In the genomic region with DNA sequence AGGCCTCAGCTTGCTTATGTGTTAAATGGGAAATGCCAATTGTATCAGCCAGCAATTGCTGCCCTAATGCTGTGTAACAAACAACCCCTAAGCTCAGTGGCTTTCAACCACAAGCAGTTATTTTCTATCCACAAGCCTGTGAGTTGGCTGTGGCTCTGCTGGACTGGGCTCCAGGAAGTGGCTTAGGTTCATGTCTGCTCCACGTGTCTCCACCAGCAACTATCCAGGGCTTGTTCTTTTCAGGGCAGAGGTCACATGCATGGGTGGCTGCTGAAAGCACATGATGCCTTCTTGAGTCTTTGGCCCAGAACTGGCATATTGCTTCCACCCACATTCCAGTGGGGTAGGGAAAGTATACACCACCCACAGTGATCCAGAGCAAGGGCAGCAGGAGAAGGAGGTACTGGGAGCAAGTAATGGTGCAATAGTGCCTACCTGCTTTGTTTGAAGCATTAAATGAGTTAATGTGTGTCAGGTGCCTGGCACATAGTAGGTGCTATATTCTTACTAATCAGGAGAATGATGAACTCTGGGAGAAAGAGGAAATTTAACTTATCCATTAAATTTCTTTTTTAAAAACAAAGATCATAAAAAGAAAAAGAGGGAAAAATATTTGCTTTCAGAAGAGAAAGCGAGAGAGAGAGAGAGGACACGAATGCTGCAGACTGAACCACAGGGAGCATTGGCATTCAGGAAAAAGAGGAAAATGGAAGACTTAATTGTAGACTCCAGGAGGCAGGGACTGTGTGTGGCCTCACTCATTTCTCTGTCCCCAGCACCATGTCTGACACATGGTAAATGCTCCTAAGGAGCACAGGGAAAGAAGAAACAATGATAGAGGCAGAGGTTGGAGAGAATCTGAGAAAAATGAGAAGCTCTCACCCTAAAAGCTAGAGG, we compare ENCODE assay signal across 18 cellular contexts. TPM values are rescaled to one million over a fixed set of nuclear protein-coding genes. Genes with fewer than 3 reads are reported as not detected.
A peak's percentile ranks its signal among the peaks of the same experiment; 100 is the strongest.
DNase-seq lines count a peak whose midpoint lies in the region; FAIRE-seq and TF ChIP-seq lines count a peak whose summit lies in the region.
"Had no signal": no experiment of that assay in that cellular context is flagged by ENCODE, and none has a peak within 500 bp of the region (broad histone marks: within the 10 kb centered on the region; RNA-seq: fewer than 3 reads in every experiment).

No MANE protein-coding gene starts in this region.

- H3K4me3 ChIP-seq in HEK293 (ENCODE audit: low read depth, low read length) (no peak overlapping the region), astrocyte (ENCODE audit: insufficient read depth, low read depth, low read length) (no peak overlapping the region), adrenal gland (no peak overlapping the region), WERI-Rb-1 (ENCODE audit: low read depth, low read length) (no peak overlapping the region)
- H3K4me3 ChIP-seq: lung, tibial nerve had no signal

- no peak for TF ChIP-seq CTCF in HEK293 (tag by site-specific recombination; IDR thresholded peaks at IDR 0.05)
- no peak for TF ChIP-seq CTCF in astrocyte (IDR thresholded peaks at IDR 0.05; ENCODE audit: insufficient read depth, low read depth, low read length)
- no peak for TF ChIP-seq CTCF in adrenal gland (IDR thresholded peaks at IDR 0.05)
- TF ChIP-seq CTCF in WERI-Rb-1 (IDR thresholded peaks at IDR 0.05; ENCODE audit: low read depth, low read length): no peak

- WGBS in adrenal gland, 4 donors: 71 to 82% (median 79%) methylated on average over 3 of the region's 3 CpGs

- H3K79me2 ChIP-seq in astrocyte (ENCODE audit: insufficient read depth, low read length): no peaks in the 10 kb centered on the region
- H3K79me2 ChIP-seq: parathyroid adenoma had no signal

- POLR2A ChIA-PET in HEK293 (lab: Yijun Ruan, JAX): interaction anchor here (0.5 to 1.1 kb wide), 2 partner anchors 22 to 33 kb away, joined by 3 to 4 read pairs; no protein-coding TSS in a partner anchor

- no peaks in the 10 kb centered on the region for H3K36me3 ChIP-seq in HEK293 (ENCODE audit: control insufficient read depth in 2 of 2, insufficient read depth in 1 of 2, low read length in 2 of 2)
- H3K36me3 ChIP-seq in astrocyte (ENCODE audit: insufficient read depth, low read length): no peaks in the 10 kb centered on the region
- H3K36me3 ChIP-seq in adrenal gland (replicated peaks in 1 of 2): no peaks in the 10 kb centered on the region
- no peaks in the 10 kb centered on the region for H3K36me3 ChIP-seq in WERI-Rb-1
- H3K36me3 ChIP-seq: tibial nerve had no signal

- H3K27me3 Mint-ChIP-seq in astrocyte (ENCODE audit: low read depth, unreplicated experiment): no peaks in the 10 kb centered on the region
- H3K27me3 Mint-ChIP-seq in activated naive CD4-positive, alpha-beta T cell treated with anti-CD3 and anti-CD28 coated beads for 36 hours (ENCODE audit: low read depth): no peaks in the 10 kb centered on the region

- H3K27ac ChIP-seq in HEK293 (ENCODE audit: extremely low read depth, low read depth, low read length) (peak overlapping the region; percentile 69; the same call in 1 of the 2 replicates), astrocyte (ENCODE audit: low read depth, low read length) (no peak overlapping the region), adrenal gland (peak overlapping the region in 1 of 5 donors; percentile 59), WERI-Rb-1 (no peak overlapping the region)
- H3K27ac ChIP-seq: parathyroid adenoma had no signal

- no peak overlapping the region for H3K4me2 ChIP-seq in astrocyte (ENCODE audit: low read length)

- FAIRE-seq in astrocyte (lab: Jason Lieb, UNC): no peak
- FAIRE-seq: bronchial epithelial cell had no signal

- TF ChIP-seq POLR2A in adrenal gland (IDR thresholded peaks at IDR 0.05): no peak

- no peak for DNase-seq in astrocyte (ENCODE audit: low read depth)
- DNase-seq in foreskin melanocyte: peak; percentile 70
- peak; percentile 98 for DNase-seq in renal cortical epithelial cell (ENCODE audit: low read depth)
- no peak for DNase-seq in DMS153 treated with DMSO at 0.1 percent for 48 hours (lab: John Stamatoyannopoulos, UW; ENCODE audit: unreplicated experiment)
- DNase-seq in adrenal gland: no peak
- no peak for DNase-seq in activated naive CD4-positive, alpha-beta T cell treated with anti-CD3 and anti-CD28 coated beads for 36 hours
- no peak for DNase-seq in WERI-Rb-1
- DNase-seq: activated CD4-positive, alpha-beta T cell treated with anti-CD3 and anti-CD28 coated beads, Interleukin-2, amount 50 U/mL, for 1 hour; activated gamma-delta T cell; NCI-H146; NCI-H524 had no signal

- H3K9me3 ChIP-seq in HEK293 (ENCODE audit: control insufficient read depth, insufficient read depth, low read depth, low read length) (no peaks in the 10 kb centered on the region), astrocyte (ENCODE audit: insufficient read depth, low read depth, low read length) (no peaks in the 10 kb centered on the region), adrenal gland (replicated peaks in 1 of 3) (no peaks in the 10 kb centered on the region), WERI-Rb-1 (ENCODE audit: severe bottlenecking) (no peaks in the 10 kb centered on the region)
- H3K9me3 ChIP-seq: tibial nerve had no signal

- H4K20me1 ChIP-seq in astrocyte (ENCODE audit: insufficient read depth, low read length): no peaks in the 10 kb centered on the region

- H3K4me1 ChIP-seq in HEK293 (ENCODE audit: control insufficient read depth, insufficient read depth, low read length) (peaks cover 25% of the 10 kb centered on the region), astrocyte (ENCODE audit: insufficient read depth, low read length) (peaks cover 25% of the 10 kb centered on the region), adrenal gland (replicated peaks in 1 of 2) (peaks cover 0 to 5% of the 10 kb centered on the region in 2 donors)

- no peaks in the 10 kb centered on the region for H3K36me3 Mint-ChIP-seq in astrocyte (ENCODE audit: low read depth, unreplicated experiment)
- peaks cover 1% of the 10 kb centered on the region for H3K36me3 Mint-ChIP-seq in activated naive CD4-positive, alpha-beta T cell treated with anti-CD3 and anti-CD28 coated beads for 36 hours (ENCODE audit: low read depth)

- no peak overlapping the region for H3K27ac Mint-ChIP-seq in astrocyte (ENCODE audit: unreplicated experiment)
- no peak overlapping the region for H3K27ac Mint-ChIP-seq in activated naive CD4-positive, alpha-beta T cell treated with anti-CD3 and anti-CD28 coated beads for 36 hours
- H3K27ac Mint-ChIP-seq: IgD-negative memory B cell; T-helper 2 cell treated with Interferon-gamma antibody and Interleukin-4, amounts not matched to agents 5 μg/mL and 100 μg/mL, for 36 hours had no signal

- H3K9ac ChIP-seq in astrocyte (ENCODE audit: low read length): no peak overlapping the region
- H3K9ac ChIP-seq: parathyroid adenoma had no signal

- H3K4me3 Mint-ChIP-seq in astrocyte (ENCODE audit: unreplicated experiment): peak overlapping the region; percentile 22
- H3K4me3 Mint-ChIP-seq in activated naive CD4-positive, alpha-beta T cell treated with anti-CD3 and anti-CD28 coated beads for 36 hours: no peak overlapping the region
- H3K4me3 Mint-ChIP-seq: IgD-negative memory B cell; T-helper 2 cell treated with Interferon-gamma antibody and Interleukin-4, amounts not matched to agents 5 μg/mL and 100 μg/mL, for 36 hours had no signal

- CTCF ChIA-PET in HEK293 (lab: Yijun Ruan, JAX): interaction anchor here (0.8 to 1.1 kb wide), 3 partner anchors 27 to 32 kb away, joined by 3 read pairs; no protein-coding TSS in a partner anchor
- CTCF ChIA-PET in activated naive CD4-positive, alpha-beta T cell treated with anti-CD3 and anti-CD28 coated beads for 36 hours (lab: Charles Lee): no interaction called here

- H3K4me1 Mint-ChIP-seq in astrocyte (ENCODE audit: low read depth, unreplicated experiment): peaks cover 14% of the 10 kb centered on the region
- peaks cover 15% of the 10 kb centered on the region for H3K4me1 Mint-ChIP-seq in activated naive CD4-positive, alpha-beta T cell treated with anti-CD3 and anti-CD28 coated beads for 36 hours (ENCODE audit: low read depth)

- intact Hi-C loops in adrenal gland (cut with DNase I): no loop called here
- intact Hi-C loops in activated naive CD4-positive, alpha-beta T cell treated with anti-CD3 and anti-CD28 coated beads for 36 hours (cut with micrococcal nuclease): no loop called here

- peaks cover 3% of the 10 kb centered on the region for H3K9me3 Mint-ChIP-seq in astrocyte (ENCODE audit: unreplicated experiment)
- no peaks in the 10 kb centered on the region for H3K9me3 Mint-ChIP-seq in activated naive CD4-positive, alpha-beta T cell treated with anti-CD3 and anti-CD28 coated beads for 36 hours

- H3K27me3 ChIP-seq in astrocyte (ENCODE audit: insufficient read depth, low read length) (no peaks in the 10 kb centered on the region), adrenal gland (no peaks in the 10 kb centered on the region), WERI-Rb-1 (ENCODE audit: insufficient read depth, low read depth, severe bottlenecking) (no peaks in the 10 kb centered on the region)
- H3K27me3 ChIP-seq: tibial nerve had no signal

- H2AFZ ChIP-seq in astrocyte (ENCODE audit: low read depth, low read length): no peak overlapping the region
- H2AFZ ChIP-seq: parathyroid adenoma had no signal

TF ChIP-seq in HEK293, 187 proteins besides CTCF, POLR2A, EP300 and RAD21 (continues in another document):
- TF ChIP-seq PRDM1 (tag by site-specific recombination; IDR thresholded peaks at IDR 0.05): peak; percentile 64
- no peak for TF ChIP-seq IKZF3 (tag by site-specific recombination; IDR thresholded peaks at IDR 0.05)
- TF ChIP-seq RBAK (tag by site-specific recombination; IDR thresholded peaks at IDR 0.05): peak; percentile 95
- no peak for TF ChIP-seq ZNF48 (tag by site-specific recombination; IDR thresholded peaks at IDR 0.05)
- TF ChIP-seq, protein P1, sequence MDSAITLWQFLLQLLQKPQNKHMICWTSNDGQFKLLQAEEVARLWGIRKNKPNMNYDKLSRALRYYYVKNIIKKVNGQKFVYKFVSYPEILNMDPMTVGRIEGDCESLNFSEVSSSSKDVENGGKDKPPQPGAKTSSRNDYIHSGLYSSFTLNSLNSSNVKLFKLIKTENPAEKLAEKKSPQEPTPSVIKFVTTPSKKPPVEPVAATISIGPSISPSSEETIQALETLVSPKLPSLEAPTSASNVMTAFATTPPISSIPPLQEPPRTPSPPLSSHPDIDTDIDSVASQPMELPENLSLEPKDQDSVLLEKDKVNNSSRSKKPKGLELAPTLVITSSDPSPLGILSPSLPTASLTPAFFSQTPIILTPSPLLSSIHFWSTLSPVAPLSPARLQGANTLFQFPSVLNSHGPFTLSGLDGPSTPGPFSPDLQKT (IDR thresholded peaks at IDR 0.05; ENCODE audit: borderline replicate concordance, low read depth, low read length): no peak
- peak; percentile 96 for TF ChIP-seq ZFHX2 (tag by site-specific recombination; conservative IDR thresholded peaks at IDR 0.05)
- no peak for TF ChIP-seq ZNF19 (tag by site-specific recombination; IDR thresholded peaks at IDR 0.05; ENCODE audit: low read depth)
- TF ChIP-seq GLIS1 (tag by site-specific recombination; IDR thresholded peaks at IDR 0.05): peak; percentile 56

RNA-seq across cellular contexts. Expression of a gene that starts 25.2 kb away (rescaled TPM):
- total RNA-seq in astrocyte (17.4 and 19.0 TPM in 2 replicates), renal cortical epithelial cell (2.1 and 7.3 TPM in 2 replicates), adrenal gland (10 to 100 TPM; 16.7 to 30.0 (median 25.8) TPM)
- 1 to 10 TPM; 6.7 to 7.5 (median 7.2) TPM for polyA plus RNA-seq in adrenal gland
- 1 to 10 TPM; 2.9 to 3.8 TPM for total RNA-seq in activated naive CD4-positive, alpha-beta T cell treated with anti-CD3 and anti-CD28 coated beads for 36 hours

Comparison
In these comparisons a context has a peak if more than half of its experiments do, and no peak if none do; other contexts are left out.
1. DNase-seq: peak in foreskin melanocyte (single experiment) and renal cortical epithelial cell (single experiment); none in astrocyte (single experiment), DMS153 treated with DMSO at 0.1 percent for 48 hours (single experiment), adrenal gland (0 of 7), activated naive CD4-positive, alpha-beta T cell treated with anti-CD3 and anti-CD28 coated beads for 36 hours (single experiment) and WERI-Rb-1 (single experiment).